In the genomic region with DNA sequence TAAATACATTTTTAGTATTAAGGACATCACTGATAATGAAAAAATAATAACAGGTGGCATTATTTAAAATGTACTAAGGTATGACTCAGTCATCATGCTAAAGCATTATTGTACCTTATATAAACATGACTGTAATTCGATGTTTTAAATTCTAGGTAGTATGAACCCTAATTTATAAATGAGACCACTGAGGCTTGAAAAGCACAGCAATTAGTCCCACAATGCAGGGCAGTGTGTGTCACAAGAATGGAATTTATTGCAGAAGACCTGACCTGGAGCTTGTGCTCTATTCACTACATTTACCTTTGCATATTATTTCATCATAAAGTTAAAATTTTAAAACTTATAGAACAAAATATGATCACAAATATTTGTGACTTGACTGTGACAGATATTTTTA, we compare ENCODE assay signal across 17 cellular contexts.
DNase-seq lines count a peak whose midpoint lies in the region; ATAC-seq and TF ChIP-seq lines count a peak whose summit lies in the region.
"Had no signal": no experiment of that assay in that cellular context is flagged by ENCODE, and none has a peak within 500 bp of the region (broad histone marks: within the 10 kb centered on the region; RNA-seq: fewer than 3 reads in every experiment).

No MANE protein-coding gene starts in this region.

- intact Hi-C loops in IMR-90 (cut with micrococcal nuclease), result no loop called here

- H3K9me3 ChIP-seq in IMR-90 (ENCODE audit: control insufficient read depth, insufficient read depth, low read length), result no peaks in the 10 kb centered on the region
- H3K9me3 ChIP-seq: SJCRH30 had no signal

- H3K4me2 ChIP-seq in IMR-90 (ENCODE audit: low read depth, low read length), result no peak overlapping the region
- H3K4me2 ChIP-seq: GM23338 had no signal

- H3K4me1 ChIP-seq in IMR-90 (ENCODE audit: control insufficient read depth, insufficient read depth, low read length), result no peaks in the 10 kb centered on the region
- H3K4me1 ChIP-seq: SJCRH30 had no signal

- TF ChIP-seq CTCF in IMR-90 (conservative IDR thresholded peaks at IDR 0.05; ENCODE audit: low read depth, low read length) (no peak), astrocyte of the cerebellum (IDR thresholded peaks at IDR 0.05; ENCODE audit: low read depth, low read length, missing control alignments) (no peak), kidney epithelial cell (IDR thresholded peaks at IDR 0.05; ENCODE audit: insufficient read depth, low read length, poor library complexity, severe bottlenecking) (no peak), foreskin fibroblast (IDR thresholded peaks at IDR 0.05; ENCODE audit: low read depth, low read length) (no peak)

- H3K4me3 ChIP-seq in IMR-90 (ENCODE audit: insufficient read depth, low read depth, low read length) (no peak overlapping the region), astrocyte of the cerebellum (ENCODE audit: low read depth, low read length) (no peak overlapping the region), kidney epithelial cell (ENCODE audit: low read depth, low read length) (no peak overlapping the region), foreskin fibroblast (ENCODE audit: low read depth in 1 of 2, low read length in 2 of 2) (no peak overlapping the region)
- H3K4me3 ChIP-seq: GM12878, GM23338, SJCRH30 had no signal

- TF ChIP-seq RAD21 in IMR-90 (IDR thresholded peaks at IDR 0.05; ENCODE audit: low read length), result no peak

- no peak overlapping the region for H4K5ac ChIP-seq in IMR-90 (ENCODE audit: low read depth, low read length)

- H3K18ac ChIP-seq in IMR-90 (ENCODE audit: low read depth, low read length), result no peak overlapping the region

- no peak overlapping the region for H3K9ac ChIP-seq in IMR-90 (ENCODE audit: low read depth, low read length)

- H3K27me3 ChIP-seq in IMR-90 (ENCODE audit: control insufficient read depth, insufficient read depth, low read length) (no peaks in the 10 kb centered on the region), kidney epithelial cell (ENCODE audit: control insufficient read depth, insufficient read depth, low read length) (no peaks in the 10 kb centered on the region)
- H3K27me3 ChIP-seq: SJCRH30 had no signal

- ATAC-seq in IMR-90 (ENCODE audit: low read depth), result no peak
- ATAC-seq: GM12878, GM23338, HCT116 had no signal

- no peak overlapping the region for H2BK15ac ChIP-seq in IMR-90 (ENCODE audit: low read depth, low read length)

- H2BK120ac ChIP-seq in IMR-90 (ENCODE audit: low read depth, low read length), result no peak overlapping the region

- dilution Hi-C loops in IMR-90 (cut with HindIII; ENCODE audit: low sequenced_read_pairs, unreplicated experiment), result no loop called here

- no peak overlapping the region for H3K27ac ChIP-seq in IMR-90 (ENCODE audit: insufficient read depth, low read length)
- H3K27ac ChIP-seq: 22Rv1, SJCRH30 had no signal

- no peak overlapping the region for H3K56ac ChIP-seq in IMR-90 (ENCODE audit: extremely low read depth, insufficient read depth, low read length)

- H2AK9ac ChIP-seq in IMR-90 (replicated peaks; ENCODE audit: low read depth, low read length, poor library complexity), result no peak overlapping the region

- no peak overlapping the region for H2AFZ ChIP-seq in IMR-90 (replicated peaks; ENCODE audit: low read length, poor library complexity)
- H2AFZ ChIP-seq: GM23338 had no signal

- POLR2A ChIA-PET in IMR-90 (lab: Charles Lee; ENCODE audit: unreplicated experiment), result no interaction called here

- H3K4ac ChIP-seq in IMR-90 (ENCODE audit: low read depth, low read length), result no peak overlapping the region

- no peak overlapping the region for H3K23ac ChIP-seq in IMR-90 (ENCODE audit: low read depth, low read length)

- H4K91ac ChIP-seq in IMR-90 (ENCODE audit: insufficient read depth, low read depth, low read length), result no peak overlapping the region

- in situ Hi-C loops in IMR-90 (cut with MboI; ENCODE audit: low sequenced_read_pairs), result no loop called here
- in situ Hi-C loops in astrocyte of the cerebellum (cut with HindIII; ENCODE audit: low sequenced_read_pairs), result no loop called here

- no CpG with 5 or more reads among the region's 1 CpG for WGBS in IMR-90 (ENCODE audit: extremely low coverage in 2 of 2, insufficient read length in 1 of 2), 2 experiments

- no peaks in the 10 kb centered on the region for H3K9me1 ChIP-seq in IMR-90 (ENCODE audit: insufficient read depth, low read length)

- no TSS peak for BruUV-seq in IMR-90 (replicated peaks; lab: Mats Ljungman, UMichigan)

- peak; percentile 14 for DNase-seq in DMS 273 (lab: John Stamatoyannopoulos, UW; ENCODE audit: unreplicated experiment)
- DNase-seq in DMS 273 treated with DMSO at 0.1 percent for 48 hours (lab: John Stamatoyannopoulos, UW), result no peak
- DNase-seq in IMR-90, result no peak
- peak; percentile 5 for DNase-seq in astrocyte of the cerebellum (ENCODE audit: low read depth)
- peak; percentile 37 for DNase-seq in kidney epithelial cell (ENCODE audit: low read depth)
- no peak for DNase-seq in foreskin fibroblast
- DNase-seq in NCI-H1048 (lab: John Stamatoyannopoulos, UW), result no peak
- DNase-seq in amygdala (lab: John Stamatoyannopoulos, UW), result no peak
- DNase-seq: KBM-7, NCI-H146, NCI-H2029 treated with DMSO at 0.1 percent for 48 hours, NCI-H82, SJCRH30 had no signal

- H4K8ac ChIP-seq in IMR-90 (ENCODE audit: low read depth in 2 of 2, low read length in 2 of 2), result no peak overlapping the region

- H3K14ac ChIP-seq in IMR-90 (replicated peaks; ENCODE audit: low read depth, low read length), result no peak overlapping the region

- no peak for TF ChIP-seq POLR2A in IMR-90 (IDR thresholded peaks at IDR 0.05; ENCODE audit: low read depth, low read length)

- no peaks in the 10 kb centered on the region for H4K20me1 ChIP-seq in IMR-90 (ENCODE audit: insufficient read depth, low read length)

- CTCF ChIA-PET in IMR-90 (lab: Yijun Ruan, JAX), result no interaction called here

- no peaks in the 10 kb centered on the region for H3K36me3 ChIP-seq in IMR-90 (ENCODE audit: control insufficient read depth, insufficient read depth, low read length)
- no peaks in the 10 kb centered on the region for H3K36me3 ChIP-seq in kidney epithelial cell (ENCODE audit: control insufficient read depth, insufficient read depth, low read length)
- H3K36me3 ChIP-seq: SJCRH30 had no signal

- H2BK5ac ChIP-seq in IMR-90 (ENCODE audit: low read depth, low read length, poor library complexity, severe bottlenecking), result no peak overlapping the region

- H3K79me1 ChIP-seq in IMR-90 (ENCODE audit: low read depth in 1 of 2, low read length in 2 of 2), result no peaks in the 10 kb centered on the region

- no peak overlapping the region for H2BK20ac ChIP-seq in IMR-90 (ENCODE audit: low read depth, low read length)

- no peak overlapping the region for H2AK5ac ChIP-seq in IMR-90 (ENCODE audit: low read depth, low read length)

TF ChIP-seq in IMR-90, 13 proteins besides CTCF, POLR2A, EP300 and RAD21:
- TF ChIP-seq CEBPB (IDR thresholded peaks at IDR 0.05; ENCODE audit: low read depth, low read length), result 0 out of 2 replicates have a peak, but pooled peaks have one; percentile 10
- no peak for TF ChIP-seq NFE2L2 (IDR thresholded peaks at IDR 0.05; ENCODE audit: low read depth, low read length)
- TF ChIP-seq FOS (IDR thresholded peaks at IDR 0.05; ENCODE audit: low read depth, low read length), result no peak
- no peak for TF ChIP-seq RFX5 (IDR thresholded peaks at IDR 0.05; ENCODE audit: low read depth, low read length)
- TF ChIP-seq BHLHE40 (IDR thresholded peaks at IDR 0.05; ENCODE audit: low read depth, low read length), result no peak
- TF ChIP-seq SMC3 (IDR thresholded peaks at IDR 0.05; ENCODE audit: low read depth, low read length), result no peak

Comparison
In these comparisons a context has a peak if more than half of its experiments do, and no peak if none do; other contexts are left out.
1. DNase-seq: peak in DMS 273 (single experiment), astrocyte of the cerebellum (single experiment) and kidney epithelial cell (single experiment); none in DMS 273 treated with DMSO at 0.1 percent for 48 hours (single experiment), IMR-90 (single experiment), foreskin fibroblast (0 of 2), NCI-H1048 (single experiment) and amygdala (0 of 56).